ENCODE assay signal across 3 cellular contexts in the genomic region with DNA sequence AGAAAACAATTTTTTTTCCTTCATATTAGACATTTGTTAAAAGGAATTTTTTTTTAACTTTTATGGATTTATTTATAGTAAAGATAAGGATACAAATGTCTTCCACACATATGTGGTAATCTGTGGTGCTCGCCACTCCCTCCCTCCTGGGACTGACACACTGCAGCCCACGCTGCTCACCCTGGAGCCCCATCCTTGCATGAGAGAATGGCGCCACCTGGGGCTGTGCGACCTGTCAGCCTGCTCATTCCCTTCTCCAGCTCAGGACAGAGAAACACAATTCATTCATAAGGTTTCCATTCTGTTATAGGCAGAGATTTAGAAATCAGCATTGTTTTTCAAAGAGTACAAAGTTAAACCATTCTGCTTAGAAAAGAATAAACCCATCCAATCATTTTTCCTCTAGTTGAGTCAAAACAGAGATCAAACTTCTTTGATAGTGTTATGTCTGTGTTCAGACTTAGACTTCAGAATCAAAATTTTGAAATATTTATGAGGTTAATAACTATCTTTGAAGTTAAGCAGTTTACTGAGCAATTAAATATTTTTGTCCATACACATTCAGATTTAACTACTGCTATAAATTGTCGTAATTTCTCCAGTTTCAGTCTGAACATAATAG.
TF ChIP-seq lines count a peak whose summit lies in the region.

No MANE protein-coding gene starts in this region.

TF ChIP-seq in A549, 52 proteins besides CTCF, POLR2A, EP300 and RAD21 (continued from another document):
- TF ChIP-seq SMC3 (IDR thresholded peaks at IDR 0.05) (peak; percentile 83), ZC3H11A (IDR thresholded peaks at IDR 0.05) (no peak)

TF ChIP-seq in GM12891, 5 proteins besides CTCF, POLR2A, EP300 and RAD21 (continued from another document):
- no peak for TF ChIP-seq SPI1 (IDR thresholded peaks at IDR 0.05; ENCODE audit: low read depth, low read length)
- no peak for TF ChIP-seq TAF1 (IDR thresholded peaks at IDR 0.05; ENCODE audit: low read depth, low read length)

TF ChIP-seq in GM12878, 131 proteins besides CTCF, POLR2A, EP300 and RAD21 (continued from another document):
- TF ChIP-seq, protein P1, sequence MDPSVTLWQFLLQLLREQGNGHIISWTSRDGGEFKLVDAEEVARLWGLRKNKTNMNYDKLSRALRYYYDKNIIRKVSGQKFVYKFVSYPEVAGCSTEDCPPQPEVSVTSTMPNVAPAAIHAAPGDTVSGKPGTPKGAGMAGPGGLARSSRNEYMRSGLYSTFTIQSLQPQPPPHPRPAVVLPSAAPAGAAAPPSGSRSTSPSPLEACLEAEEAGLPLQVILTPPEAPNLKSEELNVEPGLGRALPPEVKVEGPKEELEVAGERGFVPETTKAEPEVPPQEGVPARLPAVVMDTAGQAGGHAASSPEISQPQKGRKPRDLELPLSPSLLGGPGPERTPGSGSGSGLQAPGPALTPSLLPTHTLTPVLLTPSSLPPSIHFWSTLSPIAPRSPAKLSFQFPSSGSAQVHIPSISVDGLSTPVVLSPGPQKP (IDR thresholded peaks at IDR 0.05; ENCODE audit: low read depth, low read length), result no peak
- no peak for TF ChIP-seq MTA2 (IDR thresholded peaks at IDR 0.05; ENCODE audit: low read depth)
- 0 out of 2 replicates have a peak, but pooled peaks have one; percentile 13 for TF ChIP-seq YY1 (IDR thresholded peaks at IDR 0.05; ENCODE audit: low read depth, low read length)
- TF ChIP-seq SMC3 (IDR thresholded peaks at IDR 0.05; ENCODE audit: borderline replicate concordance, low read length), result peak; percentile 66
- no peak for TF ChIP-seq BCL11A (IDR thresholded peaks at IDR 0.05; ENCODE audit: low read depth, low read length)
- TF ChIP-seq, protein P2, sequence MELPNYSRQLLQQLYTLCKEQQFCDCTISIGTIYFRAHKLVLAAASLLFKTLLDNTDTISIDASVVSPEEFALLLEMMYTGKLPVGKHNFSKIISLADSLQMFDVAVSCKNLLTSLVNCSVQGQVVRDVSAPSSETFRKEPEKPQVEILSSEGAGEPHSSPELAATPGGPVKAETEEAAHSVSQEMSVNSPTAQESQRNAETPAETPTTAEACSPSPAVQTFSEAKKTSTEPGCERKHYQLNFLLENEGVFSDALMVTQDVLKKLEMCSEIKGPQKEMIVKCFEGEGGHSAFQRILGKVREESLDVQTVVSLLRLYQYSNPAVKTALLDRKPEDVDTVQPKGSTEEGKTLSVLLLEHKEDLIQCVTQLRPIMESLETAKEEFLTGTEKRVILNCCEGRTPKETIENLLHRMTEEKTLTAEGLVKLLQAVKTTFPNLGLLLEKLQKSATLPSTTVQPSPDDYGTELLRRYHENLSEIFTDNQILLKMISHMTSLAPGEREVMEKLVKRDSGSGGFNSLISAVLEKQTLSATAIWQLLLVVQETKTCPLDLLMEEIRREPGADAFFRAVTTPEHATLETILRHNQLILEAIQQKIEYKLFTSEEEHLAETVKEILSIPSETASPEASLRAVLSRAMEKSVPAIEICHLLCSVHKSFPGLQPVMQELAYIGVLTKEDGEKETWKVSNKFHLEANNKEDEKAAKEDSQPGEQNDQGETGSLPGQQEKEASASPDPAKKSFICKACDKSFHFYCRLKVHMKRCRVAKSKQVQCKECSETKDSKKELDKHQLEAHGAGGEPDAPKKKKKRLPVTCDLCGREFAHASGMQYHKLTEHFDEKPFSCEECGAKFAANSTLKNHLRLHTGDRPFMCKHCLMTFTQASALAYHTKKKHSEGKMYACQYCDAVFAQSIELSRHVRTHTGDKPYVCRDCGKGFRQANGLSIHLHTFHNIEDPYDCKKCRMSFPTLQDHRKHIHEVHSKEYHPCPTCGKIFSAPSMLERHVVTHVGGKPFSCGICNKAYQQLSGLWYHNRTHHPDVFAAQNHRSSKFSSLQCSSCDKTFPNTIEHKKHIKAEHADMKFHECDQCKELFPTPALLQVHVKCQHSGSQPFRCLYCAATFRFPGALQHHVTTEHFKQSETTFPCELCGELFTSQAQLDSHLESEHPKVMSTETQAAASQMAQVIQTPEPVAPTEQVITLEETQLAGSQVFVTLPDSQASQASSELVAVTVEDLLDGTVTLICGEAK (IDR thresholded peaks at IDR 0.05; ENCODE audit: borderline replicate concordance), result no peak
- TF ChIP-seq, protein P3, sequence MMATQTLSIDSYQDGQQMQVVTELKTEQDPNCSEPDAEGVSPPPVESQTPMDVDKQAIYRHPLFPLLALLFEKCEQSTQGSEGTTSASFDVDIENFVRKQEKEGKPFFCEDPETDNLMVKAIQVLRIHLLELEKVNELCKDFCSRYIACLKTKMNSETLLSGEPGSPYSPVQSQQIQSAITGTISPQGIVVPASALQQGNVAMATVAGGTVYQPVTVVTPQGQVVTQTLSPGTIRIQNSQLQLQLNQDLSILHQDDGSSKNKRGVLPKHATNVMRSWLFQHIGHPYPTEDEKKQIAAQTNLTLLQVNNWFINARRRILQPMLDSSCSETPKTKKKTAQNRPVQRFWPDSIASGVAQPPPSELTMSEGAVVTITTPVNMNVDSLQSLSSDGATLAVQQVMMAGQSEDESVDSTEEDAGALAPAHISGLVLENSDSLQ (IDR thresholded peaks at IDR 0.05), result peak; percentile 47
- TF ChIP-seq, protein P4, sequence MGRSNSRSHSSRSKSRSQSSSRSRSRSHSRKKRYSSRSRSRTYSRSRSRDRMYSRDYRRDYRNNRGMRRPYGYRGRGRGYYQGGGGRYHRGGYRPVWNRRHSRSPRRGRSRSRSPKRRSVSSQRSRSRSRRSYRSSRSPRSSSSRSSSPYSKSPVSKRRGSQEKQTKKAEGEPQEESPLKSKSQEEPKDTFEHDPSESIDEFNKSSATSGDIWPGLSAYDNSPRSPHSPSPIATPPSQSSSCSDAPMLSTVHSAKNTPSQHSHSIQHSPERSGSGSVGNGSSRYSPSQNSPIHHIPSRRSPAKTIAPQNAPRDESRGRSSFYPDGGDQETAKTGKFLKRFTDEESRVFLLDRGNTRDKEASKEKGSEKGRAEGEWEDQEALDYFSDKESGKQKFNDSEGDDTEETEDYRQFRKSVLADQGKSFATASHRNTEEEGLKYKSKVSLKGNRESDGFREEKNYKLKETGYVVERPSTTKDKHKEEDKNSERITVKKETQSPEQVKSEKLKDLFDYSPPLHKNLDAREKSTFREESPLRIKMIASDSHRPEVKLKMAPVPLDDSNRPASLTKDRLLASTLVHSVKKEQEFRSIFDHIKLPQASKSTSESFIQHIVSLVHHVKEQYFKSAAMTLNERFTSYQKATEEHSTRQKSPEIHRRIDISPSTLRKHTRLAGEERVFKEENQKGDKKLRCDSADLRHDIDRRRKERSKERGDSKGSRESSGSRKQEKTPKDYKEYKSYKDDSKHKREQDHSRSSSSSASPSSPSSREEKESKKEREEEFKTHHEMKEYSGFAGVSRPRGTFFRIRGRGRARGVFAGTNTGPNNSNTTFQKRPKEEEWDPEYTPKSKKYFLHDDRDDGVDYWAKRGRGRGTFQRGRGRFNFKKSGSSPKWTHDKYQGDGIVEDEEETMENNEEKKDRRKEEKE (IDR thresholded peaks at IDR 0.05), result no peak
- TF ChIP-seq PAX8 (IDR thresholded peaks at IDR 0.05), result no peak
- TF ChIP-seq, protein P5, sequence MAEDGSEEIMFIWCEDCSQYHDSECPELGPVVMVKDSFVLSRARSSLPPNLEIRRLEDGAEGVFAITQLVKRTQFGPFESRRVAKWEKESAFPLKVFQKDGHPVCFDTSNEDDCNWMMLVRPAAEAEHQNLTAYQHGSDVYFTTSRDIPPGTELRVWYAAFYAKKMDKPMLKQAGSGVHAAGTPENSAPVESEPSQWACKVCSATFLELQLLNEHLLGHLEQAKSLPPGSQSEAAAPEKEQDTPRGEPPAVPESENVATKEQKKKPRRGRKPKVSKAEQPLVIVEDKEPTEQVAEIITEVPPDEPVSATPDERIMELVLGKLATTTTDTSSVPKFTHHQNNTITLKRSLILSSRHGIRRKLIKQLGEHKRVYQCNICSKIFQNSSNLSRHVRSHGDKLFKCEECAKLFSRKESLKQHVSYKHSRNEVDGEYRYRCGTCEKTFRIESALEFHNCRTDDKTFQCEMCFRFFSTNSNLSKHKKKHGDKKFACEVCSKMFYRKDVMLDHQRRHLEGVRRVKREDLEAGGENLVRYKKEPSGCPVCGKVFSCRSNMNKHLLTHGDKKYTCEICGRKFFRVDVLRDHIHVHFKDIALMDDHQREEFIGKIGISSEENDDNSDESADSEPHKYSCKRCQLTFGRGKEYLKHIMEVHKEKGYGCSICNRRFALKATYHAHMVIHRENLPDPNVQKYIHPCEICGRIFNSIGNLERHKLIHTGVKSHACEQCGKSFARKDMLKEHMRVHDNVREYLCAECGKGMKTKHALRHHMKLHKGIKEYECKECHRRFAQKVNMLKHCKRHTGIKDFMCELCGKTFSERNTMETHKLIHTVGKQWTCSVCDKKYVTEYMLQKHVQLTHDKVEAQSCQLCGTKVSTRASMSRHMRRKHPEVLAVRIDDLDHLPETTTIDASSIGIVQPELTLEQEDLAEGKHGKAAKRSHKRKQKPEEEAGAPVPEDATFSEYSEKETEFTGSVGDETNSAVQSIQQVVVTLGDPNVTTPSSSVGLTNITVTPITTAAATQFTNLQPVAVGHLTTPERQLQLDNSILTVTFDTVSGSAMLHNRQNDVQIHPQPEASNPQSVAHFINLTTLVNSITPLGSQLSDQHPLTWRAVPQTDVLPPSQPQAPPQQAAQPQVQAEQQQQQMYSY (CRISPR knock-in tag; IDR thresholded peaks at IDR 0.05), result no peak
- TF ChIP-seq MYB (IDR thresholded peaks at IDR 0.05; ENCODE audit: borderline replicate concordance, low read depth, low read length), result no peak
- TF ChIP-seq EZH2 (IDR thresholded peaks at IDR 0.05; ENCODE audit: borderline replicate concordance, control insufficient read depth, low read depth, low read length), result no peak
- no peak for TF ChIP-seq SPI1 (IDR thresholded peaks at IDR 0.05; ENCODE audit: borderline replicate concordance, insufficient read depth, low read depth, low read length)
- no peak for TF ChIP-seq CHD2 (IDR thresholded peaks at IDR 0.05; ENCODE audit: borderline replicate concordance, low read depth, low read length)
- TF ChIP-seq, protein P6, sequence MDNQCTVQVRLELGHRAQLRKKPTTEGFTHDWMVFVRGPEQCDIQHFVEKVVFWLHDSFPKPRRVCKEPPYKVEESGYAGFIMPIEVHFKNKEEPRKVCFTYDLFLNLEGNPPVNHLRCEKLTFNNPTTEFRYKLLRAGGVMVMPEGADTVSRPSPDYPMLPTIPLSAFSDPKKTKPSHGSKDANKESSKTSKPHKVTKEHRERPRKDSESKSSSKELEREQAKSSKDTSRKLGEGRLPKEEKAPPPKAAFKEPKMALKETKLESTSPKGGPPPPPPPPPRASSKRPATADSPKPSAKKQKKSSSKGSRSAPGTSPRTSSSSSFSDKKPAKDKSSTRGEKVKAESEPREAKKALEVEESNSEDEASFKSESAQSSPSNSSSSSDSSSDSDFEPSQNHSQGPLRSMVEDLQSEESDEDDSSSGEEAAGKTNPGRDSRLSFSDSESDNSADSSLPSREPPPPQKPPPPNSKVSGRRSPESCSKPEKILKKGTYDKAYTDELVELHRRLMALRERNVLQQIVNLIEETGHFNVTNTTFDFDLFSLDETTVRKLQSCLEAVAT (IDR thresholded peaks at IDR 0.05), result no peak
- TF ChIP-seq ZZZ3 (IDR thresholded peaks at IDR 0.05; ENCODE audit: control insufficient read depth, insufficient read length, low read depth), result no peak
- TF ChIP-seq KAT2A (conservative IDR thresholded peaks at IDR 0.05; ENCODE audit: control insufficient read depth, low read depth, low read length), result no peak
- TF ChIP-seq EGR1 (IDR thresholded peaks at IDR 0.05; ENCODE audit: borderline replicate concordance in 1 of 2, low read depth in 2 of 2, low read length in 2 of 2), result peak in 1 of 2 experiments; percentile 57; a peak in 1 of 3 replicates
- TF ChIP-seq HCFC1 (IDR thresholded peaks at IDR 0.05; ENCODE audit: low read length), result no peak
